ENCODE assay signal across 29 cellular contexts in genomic region chr1:211892577-211892976, GRCh38.
"Had no signal": no experiment of that assay in that cellular context is flagged by ENCODE, and none has a peak within 500 bp of the region (broad histone marks: within the 10 kb centered on the region; RNA-seq: fewer than 3 reads in every experiment).

No MANE protein-coding gene starts in this region.

- H3K27me3 ChIP-seq: body of pancreas, breast epithelium, Peyer's patch, SJSA1 had no signal

- ATAC-seq: activated CD4-positive, alpha-beta T cell treated with anti-CD3 and anti-CD28 coated beads for 36 hours; activated CD4-positive, CD25-positive, alpha-beta regulatory T cell treated with anti-CD3 and anti-CD28 coated beads, Interleukin-2, amount 50 U/mL, for 24 hours; activated CD8-positive, alpha-beta T cell treated with anti-CD3 and anti-CD28 coated beads, Interleukin-2, amount 10 ng/mL, durations not matched to agents 7 days and 5 days; body of pancreas; PC-3; WTC11 had no signal

- H3K4me3 ChIP-seq: body of pancreas, breast epithelium, Peyer's patch, SJSA1 had no signal

- H3K36me3 ChIP-seq: breast epithelium, Peyer's patch, SJSA1 had no signal

- DNase-seq: activated CD4-positive, alpha-beta T cell treated with anti-CD3 and anti-CD28 coated beads for 36 hours; activated CD4-positive, alpha-beta T cell treated with anti-CD3 and anti-CD28 coated beads, Interleukin-2, amount 10 ng/mL, durations not matched to agents 7 days and 5 days; activated CD4-positive, alpha-beta T cell treated with anti-CD3 and anti-CD28 coated beads, Interleukin-2, amount 50 U/mL, for 48 hours; activated CD8-positive, alpha-beta T cell treated with anti-CD3 and anti-CD28 coated beads, Interleukin-2, amount 10 ng/mL, durations not matched to agents 7 days and 5 days; activated gamma-delta T cell; activated naive CD4-positive, alpha-beta T cell treated with Interleukin-2 at 50 U/mL for 16 hours; activated naive CD8-positive, alpha-beta T cell treated with anti-CD3 and anti-CD28 coated beads, Interleukin-2, amount 10 ng/mL, durations not matched to agents 7 days and 5 days; activated T-cell treated with anti-CD3 and anti-CD28 coated beads, Interleukin-2, amount 50 U/mL, for 24 hours; Karpas-422; KBM-7; MV-4-11; NCI-H1105; NCI-H1417 treated with DMSO at 0.1 percent for 48 hours; NCI-H1694 treated with DMSO at 0.1 percent for 48 hours; NCI-H2029; NCI-H345; NCI-H524 treated with DMSO at 0.1 percent for 48 hours; NCI-H82; NK-92 treated with Interleukin-12 subunit alpha and Interleukin-12 subunit beta, amount 100 ng/mL, for 24 hours; PC-3; Peyer's patch; RPMI8226; SHP77 treated with DMSO at 0.1 percent for 48 hours; SK-N-SH had no signal

- H3K9me3 ChIP-seq: body of pancreas, breast epithelium, Peyer's patch, SJSA1, SK-N-SH had no signal

- H3K4me1 ChIP-seq: breast epithelium, Peyer's patch, SJSA1 had no signal
